Comparison of ENCODE assay signal across 12 cellular contexts in the genomic region with DNA sequence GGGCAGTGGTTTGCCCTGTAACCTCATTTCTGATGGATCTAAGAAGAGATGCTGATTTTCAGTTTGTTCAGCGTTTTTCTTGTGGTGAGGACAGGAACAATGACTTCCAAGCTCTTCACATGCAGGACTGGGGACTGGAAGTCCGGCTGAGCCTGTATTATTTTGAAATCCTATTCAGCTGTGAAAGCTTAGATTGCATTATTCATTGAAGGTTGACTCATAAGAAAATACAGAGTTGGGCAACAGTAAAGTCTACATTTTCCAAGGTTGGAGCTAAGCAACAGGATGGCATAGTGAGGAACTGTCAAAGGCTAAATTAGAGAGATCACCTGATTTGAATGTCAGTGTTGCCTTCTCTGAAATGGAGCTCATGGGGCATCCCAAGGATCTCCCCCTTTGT.
DNase-seq lines count a peak whose midpoint lies in the region; ATAC-seq and TF ChIP-seq lines count a peak whose summit lies in the region.
"Had no signal": no experiment of that assay in that cellular context is flagged by ENCODE, and none has a peak within 500 bp of the region (broad histone marks: within the 10 kb centered on the region; RNA-seq: fewer than 3 reads in every experiment).

No MANE protein-coding gene starts in this region.

- TF ChIP-seq CTCF in RWPE2 (IDR thresholded peaks at IDR 0.05; ENCODE audit: poor library complexity, severe bottlenecking): no peak

- DNase-seq in GM03348 (ENCODE audit: low spot score) (peak; percentile 54), RWPE2 (ENCODE audit: low spot score) (no peak), fibroblast of gingiva (ENCODE audit: low read depth) (peak; percentile 90), skeletal muscle cell (ENCODE audit: low read depth) (peak; percentile 81), posterior vena cava (ENCODE audit: low spot score) (no peak), GDM1 (lab: John Stamatoyannopoulos, UW) (no peak), SK-N-DZ (ENCODE audit: low spot score) (no peak)
- DNase-seq: activated CD4-positive, alpha-beta T cell treated with anti-CD3 and anti-CD28 coated beads, Interleukin-2, amount 50 U/mL, for 48 hours; activated naive CD8-positive, alpha-beta T cell treated with anti-CD3 and anti-CD28 coated beads, Interleukin-2, amount 10 ng/mL, durations not matched to agents 7 days and 5 days; NCI-H2171 had no signal

- no peaks in the 10 kb centered on the region for H3K36me3 ChIP-seq in RWPE2 (ENCODE audit: low read depth)

- intact Hi-C loops in posterior vena cava (cut with DNase I): no loop called here

- H3K27ac ChIP-seq in RWPE2 (ENCODE audit: poor library complexity, severe bottlenecking): peak overlapping the region; percentile 99

- peak; percentile 75 for ATAC-seq in RWPE2 (ENCODE audit: low read depth)
- no peak for ATAC-seq in HG02623 (IDR thresholded peaks at IDR 0.05; ENCODE audit: unreplicated experiment)
- ATAC-seq: K562 had no signal

- H3K9me3 ChIP-seq in RWPE2 (ENCODE audit: severe bottlenecking): no peaks in the 10 kb centered on the region

- no peak overlapping the region for H3K4me3 ChIP-seq in RWPE2 (ENCODE audit: severe bottlenecking)
- H3K4me3 ChIP-seq in skeletal muscle cell (ENCODE audit: low read depth, low read length): peak overlapping the region; percentile 3
- H3K4me3 ChIP-seq: K562 had no signal

- H3K4me1 ChIP-seq in RWPE2 (ENCODE audit: insufficient read depth, poor library complexity, severe bottlenecking): peaks cover 61% of the 10 kb centered on the region

- H3K27me3 ChIP-seq in RWPE2 (ENCODE audit: insufficient read depth, poor library complexity, severe bottlenecking): no peaks in the 10 kb centered on the region

Comparison
In these comparisons a context has a peak if more than half of its experiments do, and no peak if none do; other contexts are left out.
1. DNase-seq: peak in GM03348 (single experiment), fibroblast of gingiva (single experiment) and skeletal muscle cell (single experiment); none in RWPE2 (single experiment), posterior vena cava (single experiment), GDM1 (single experiment) and SK-N-DZ (single experiment).